In genomic region chr12:112146123-112146522, GRCh38 we compare ENCODE assay signal across 21 cellular contexts.
"Had no signal": no experiment of that assay in that cellular context is flagged by ENCODE, and none has a peak within 500 bp of the region (broad histone marks: within the 10 kb centered on the region; RNA-seq: fewer than 3 reads in every experiment).

No MANE protein-coding gene starts in this region.

- H3K4me1 Mint-ChIP-seq: activated CD4-positive, alpha-beta memory T cell treated with anti-CD3 and anti-CD28 coated beads, Interleukin-2, amount 10 ng/mL, durations not matched to agents 7 days and 5 days; nephron; stimulated activated effector memory CD8-positive, alpha-beta T cell treated with anti-CD3 and anti-CD28 coated beads, Interleukin-12 subunit alpha, Interleukin-12 subunit beta, amount 100 ng/mL, for 72 hours; stimulated activated naive CD8-positive, alpha-beta T cell treated with anti-CD3 and anti-CD28 coated beads, Interleukin-15, amount 100 ng/mL, for 72 hours had no signal

- H3K27me3 Mint-ChIP-seq: activated CD4-positive, alpha-beta memory T cell treated with anti-CD3 and anti-CD28 coated beads, Interleukin-2, amount 10 ng/mL, durations not matched to agents 7 days and 5 days; activated CD4-positive, alpha-beta T cell treated with anti-CD3 and anti-CD28 coated beads, Interleukin-2, amount 10 ng/mL, durations not matched to agents 7 days and 5 days; dendritic cell treated with granulocyte-macrophage colony-stimulating factor and Interleukin-4, amounts not matched to agents 40 ng/mL and 50 ng/mL, for 4 days; stimulated activated naive CD8-positive, alpha-beta T cell treated with anti-CD3 and anti-CD28 coated beads, Interleukin-15, amount 100 ng/mL, for 72 hours had no signal

- H3K4me3 Mint-ChIP-seq: activated CD4-positive, alpha-beta memory T cell treated with anti-CD3 and anti-CD28 coated beads, Interleukin-2, amount 10 ng/mL, durations not matched to agents 7 days and 5 days; activated CD4-positive, alpha-beta T cell treated with anti-CD3 and anti-CD28 coated beads, Interleukin-2, amount 10 ng/mL, durations not matched to agents 7 days and 5 days; dendritic cell treated with granulocyte-macrophage colony-stimulating factor and Interleukin-4, amounts not matched to agents 40 ng/mL and 50 ng/mL, for 4 days; nephron; stimulated activated effector memory CD8-positive, alpha-beta T cell treated with anti-CD3 and anti-CD28 coated beads, Interleukin-12 subunit alpha, Interleukin-12 subunit beta, amount 100 ng/mL, for 72 hours; stimulated activated naive CD8-positive, alpha-beta T cell treated with anti-CD3 and anti-CD28 coated beads, Interleukin-15, amount 100 ng/mL, for 72 hours had no signal

- ATAC-seq: gastrocnemius medialis; left lung; lower lobe of right lung; mucosa of descending colon; right lobe of liver; stimulated activated effector memory CD8-positive, alpha-beta T cell treated with anti-CD3 and anti-CD28 coated beads, Interleukin-12 subunit alpha, Interleukin-12 subunit beta, amount 100 ng/mL, for 72 hours; stimulated activated naive CD8-positive, alpha-beta T cell treated with anti-CD3 and anti-CD28 coated beads, Interleukin-15, amount 100 ng/mL, for 72 hours had no signal

- H3K27me3 ChIP-seq: gastrocnemius medialis, left lung, right lobe of liver, thyroid gland had no signal

- H3K27ac ChIP-seq: epithelial cell of prostate, gastrocnemius medialis, left lung, lower lobe of right lung, right lobe of liver, thyroid gland had no signal

- H3K9me3 Mint-ChIP-seq: activated CD4-positive, alpha-beta memory T cell treated with anti-CD3 and anti-CD28 coated beads, Interleukin-2, amount 10 ng/mL, durations not matched to agents 7 days and 5 days; activated CD4-positive, alpha-beta T cell treated with anti-CD3 and anti-CD28 coated beads, Interleukin-2, amount 10 ng/mL, durations not matched to agents 7 days and 5 days; dendritic cell treated with granulocyte-macrophage colony-stimulating factor and Interleukin-4, amounts not matched to agents 40 ng/mL and 50 ng/mL, for 4 days; nephron; stimulated activated effector memory CD8-positive, alpha-beta T cell treated with anti-CD3 and anti-CD28 coated beads, Interleukin-12 subunit alpha, Interleukin-12 subunit beta, amount 100 ng/mL, for 72 hours; stimulated activated naive CD8-positive, alpha-beta T cell treated with anti-CD3 and anti-CD28 coated beads, Interleukin-15, amount 100 ng/mL, for 72 hours had no signal

- DNase-seq: activated CD4-positive, alpha-beta memory T cell treated with anti-CD3 and anti-CD28 coated beads, Interleukin-2, amount 10 ng/mL, durations not matched to agents 7 days and 5 days; activated CD4-positive, alpha-beta T cell treated with anti-CD3 and anti-CD28 coated beads for 1 hour; activated CD4-positive, alpha-beta T cell treated with anti-CD3 and anti-CD28 coated beads, Interleukin-2, amount 10 ng/mL, durations not matched to agents 7 days and 5 days; activated T-cell treated with anti-CD3 and anti-CD28 coated beads, Interleukin-2, amount 50 U/mL, for 1 hour; amygdala; central memory CD4-positive, alpha-beta T cell; gastrocnemius medialis; glutamatergic neuron; left lung; lower lobe of right lung; mesendoderm; mucosa of descending colon; right lobe of liver; stimulated activated CD4-positive, alpha-beta T cell treated with anti-CD3 and anti-CD28 coated beads, Interleukin-4, amount 100 ng/mL, for 1 hour; stimulated activated naive CD8-positive, alpha-beta T cell treated with anti-CD3 and anti-CD28 coated beads, Interleukin-15, amount 100 ng/mL, for 72 hours; T-helper 2 cell; thyroid gland had no signal

- H3K27ac Mint-ChIP-seq: activated CD4-positive, alpha-beta memory T cell treated with anti-CD3 and anti-CD28 coated beads, Interleukin-2, amount 10 ng/mL, durations not matched to agents 7 days and 5 days; activated CD4-positive, alpha-beta T cell treated with anti-CD3 and anti-CD28 coated beads, Interleukin-2, amount 10 ng/mL, durations not matched to agents 7 days and 5 days; nephron; stimulated activated effector memory CD8-positive, alpha-beta T cell treated with anti-CD3 and anti-CD28 coated beads, Interleukin-12 subunit alpha, Interleukin-12 subunit beta, amount 100 ng/mL, for 72 hours had no signal

- H3K4me1 ChIP-seq: gastrocnemius medialis, lower lobe of right lung, right lobe of liver, thyroid gland had no signal

- H3K9me3 ChIP-seq: gastrocnemius medialis, left lung, lower lobe of right lung, mucosa of descending colon, right lobe of liver, thyroid gland had no signal

- H3K4me3 ChIP-seq: gastrocnemius medialis, left lung, lower lobe of right lung, mucosa of descending colon, right lobe of liver, thyroid gland had no signal
